Comparison of ENCODE assay signal across 8 cellular contexts in the genomic region with DNA sequence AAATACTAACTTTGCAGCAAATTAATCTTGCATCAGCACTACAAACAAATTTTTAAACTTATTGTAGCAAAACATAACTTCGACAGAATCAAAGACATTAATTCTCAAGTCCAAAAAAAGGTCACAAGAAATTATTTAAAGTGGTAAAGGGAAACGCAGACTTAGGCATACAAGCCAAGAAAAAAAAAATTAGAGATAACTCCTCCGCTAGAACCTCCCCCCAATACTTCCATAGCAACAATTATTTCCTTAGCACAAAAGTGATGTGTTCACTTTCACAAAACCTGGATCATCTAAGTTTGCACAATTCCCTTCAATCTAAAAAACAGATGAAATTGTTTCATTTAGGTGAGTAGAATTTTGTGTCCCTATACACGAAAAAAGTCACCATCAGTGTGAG. TPM values are rescaled to one million over a fixed set of nuclear protein-coding genes. Genes with fewer than 3 reads are reported as not detected.
DNase-seq lines count a peak whose midpoint lies in the region; ATAC-seq and TF ChIP-seq lines count a peak whose summit lies in the region.

No MANE protein-coding gene starts in this region.

- no peak for DNase-seq in CD8-positive, alpha-beta T cell
- DNase-seq in epithelial cell of esophagus (ENCODE audit: low read depth) (no peak), ovary (no peak), occipital lobe (lab: John Stamatoyannopoulos, UW) (no peak), MV-4-11 (lab: John Stamatoyannopoulos, UW) (no peak), SIG-M5 treated with dmso at 0.1 percent for 504 hours (lab: John Stamatoyannopoulos, UW; ENCODE audit: unreplicated experiment) (no peak)
- DNase-seq in activated CD4-positive, CD25-positive, alpha-beta regulatory T cell (lab: John Stamatoyannopoulos, UW) = no peak

- TF ChIP-seq EP300 in ovary (IDR thresholded peaks at IDR 0.05) = no peak

- intact Hi-C loops in CD8-positive, alpha-beta T cell (cut with DNase I, micrococcal nuclease) = loop anchor here (2.0 to 10.0 kb wide), 4 partner anchors 391 to 1081 kb away; a partner anchor contains a TSS
- intact Hi-C loops in ovary (cut with DNase I) = no loop called here

- H3K9ac ChIP-seq in OCI-LY3 (ENCODE audit: low read length) = peak overlapping the region; percentile 95

- H3K4me3 Mint-ChIP-seq in CD8-positive, alpha-beta T cell = peak overlapping the region; percentile 100

- TF ChIP-seq POLR2A in ovary (IDR thresholded peaks at IDR 0.05) = no peak

- no peaks in the 10 kb centered on the region for H3K9me3 Mint-ChIP-seq in CD8-positive, alpha-beta T cell

- H4K20me1 ChIP-seq in OCI-LY3 (ENCODE audit: insufficient read depth, low read length) = no peaks in the 10 kb centered on the region

- peak overlapping the region; percentile 81 for H3K4me2 ChIP-seq in OCI-LY3 (ENCODE audit: low read length)

- H3K79me2 ChIP-seq in OCI-LY3 (ENCODE audit: low read length) = peaks cover 25% of the 10 kb centered on the region

- H2AFZ ChIP-seq in OCI-LY3 (ENCODE audit: low read depth, low read length) = no peak overlapping the region; the same call in 1 of the 2 replicates

- POLR2A ChIA-PET in CD8-positive, alpha-beta T cell (lab: Charles Lee) = interaction anchor here (1.6 to 1.7 kb wide), 2 partner anchors 7 to 15 kb away, joined by 4 to 6 read pairs; no protein-coding TSS in a partner anchor

- peaks cover 37% of the 10 kb centered on the region for H3K4me1 Mint-ChIP-seq in CD8-positive, alpha-beta T cell (ENCODE audit: low read depth)

- H3K27ac ChIP-seq in CD8-positive, alpha-beta T cell (ENCODE audit: low read depth, low read length) = no peak overlapping the region
- H3K27ac ChIP-seq in OCI-LY3 (ENCODE audit: low read length) (no peak overlapping the region), ovary (peak overlapping the region in 1 of 2 donors; percentile 96)

- H3K27me3 ChIP-seq in CD8-positive, alpha-beta T cell (ENCODE audit: insufficient read depth, low read length) = no peaks in the 10 kb centered on the region
- H3K27me3 ChIP-seq in OCI-LY3 (ENCODE audit: low read depth, low read length) = no peaks in the 10 kb centered on the region
- no peaks in the 10 kb centered on the region for H3K27me3 ChIP-seq in ovary

- H3K36me3 ChIP-seq in CD8-positive, alpha-beta T cell (ENCODE audit: insufficient read depth, low read length) = no peaks in the 10 kb centered on the region
- peaks cover 3% of the 10 kb centered on the region for H3K36me3 ChIP-seq in OCI-LY3 (replicated peaks; ENCODE audit: low read depth, low read length)
- no peaks in the 10 kb centered on the region for H3K36me3 ChIP-seq in ovary

- no peaks in the 10 kb centered on the region for H3K9me3 ChIP-seq in CD8-positive, alpha-beta T cell (ENCODE audit: low read length)
- H3K9me3 ChIP-seq in OCI-LY3 (ENCODE audit: insufficient read depth, low read length) (no peaks in the 10 kb centered on the region), ovary (no peaks in the 10 kb centered on the region)

- H3K27me3 Mint-ChIP-seq in CD8-positive, alpha-beta T cell (ENCODE audit: low read depth) = no peaks in the 10 kb centered on the region

- 7 to 10% (median 8%) methylated on average over 4 of the region's 4 CpGs for WGBS in ovary, 3 donors

- peak overlapping the region; percentile 89 for H3K4me3 ChIP-seq in CD8-positive, alpha-beta T cell (ENCODE audit: low read depth, low read length)
- H3K4me3 ChIP-seq in OCI-LY3 (ENCODE audit: low read length) = peak overlapping the region; percentile 90
- H3K4me3 ChIP-seq in epithelial cell of esophagus (ENCODE audit: low read length) = peak overlapping the region; percentile 82
- H3K4me3 ChIP-seq in ovary = peak overlapping the region; percentile 72

- H3K4me1 ChIP-seq in CD8-positive, alpha-beta T cell (ENCODE audit: insufficient read depth, low read length) = peaks cover 16% of the 10 kb centered on the region
- peaks cover 21% of the 10 kb centered on the region for H3K4me1 ChIP-seq in OCI-LY3 (ENCODE audit: low read length)
- no peaks in the 10 kb centered on the region for H3K4me1 ChIP-seq in ovary (ENCODE audit: insufficient read depth)

- peaks cover 17% of the 10 kb centered on the region for H3K36me3 Mint-ChIP-seq in CD8-positive, alpha-beta T cell

- ATAC-seq in CD8-positive, alpha-beta T cell = no peak

- CTCF ChIA-PET in CD8-positive, alpha-beta T cell (lab: Charles Lee) = no interaction called here

- no peak for TF ChIP-seq CTCF in CD8-positive, alpha-beta T cell (IDR thresholded peaks at IDR 0.05)
- TF ChIP-seq CTCF in OCI-LY3 (IDR thresholded peaks at IDR 0.05; ENCODE audit: low read depth, low read length) (no peak), epithelial cell of esophagus (IDR thresholded peaks at IDR 0.05; ENCODE audit: insufficient read depth, low read depth, low read length, missing control alignments) (no peak), ovary (IDR thresholded peaks at IDR 0.05) (no peak)

- peak overlapping the region; percentile 99 for H3K27ac Mint-ChIP-seq in CD8-positive, alpha-beta T cell

RNA-seq across cellular contexts. Expression of a gene that starts 1.1 kb away (rescaled TPM):
- 10 to 100 TPM; 45.3 to 47.6 TPM for total RNA-seq in CD8-positive, alpha-beta T cell
- total RNA-seq in ovary = 10 to 100 TPM; 27.5 to 49.2 (median 31.1) TPM
- polyA plus RNA-seq in ovary = 10 to 100 TPM in 1 of 2 donors, 1 to 10 TPM in 1; 9.7 to 17.2 TPM
- total RNA-seq in occipital lobe = 25.3 TPM

Comparison
In these comparisons a context has a peak if more than half of its experiments do, and no peak if none do; other contexts are left out.
1. intact Hi-C loops: an anchor here in CD8-positive, alpha-beta T cell (2.0 to 10.0 kb wide); none called in ovary.